Comparison of ENCODE assay signal across 32 cellular contexts in genomic region chr4:20185103-20185502, GRCh38.
"Had no signal": no experiment of that assay in that cellular context is flagged by ENCODE, and none has a peak within 500 bp of the region (broad histone marks: within the 10 kb centered on the region; RNA-seq: fewer than 3 reads in every experiment).

No MANE protein-coding gene starts in this region.

- ATAC-seq: activated naive CD4-positive, alpha-beta T cell treated with anti-CD3 and anti-CD28 coated beads, Interleukin-2, amount 50 U/mL, for 72 hours; activated naive CD8-positive, alpha-beta T cell treated with anti-CD3 and anti-CD28 coated beads, Interleukin-2, amount 50 U/mL, for 24 hours; activated T-cell treated with anti-CD3 and anti-CD28 coated beads, Interleukin-2, amount 50 U/mL, for 4 hours; activated T-cell treated with anti-CD3 and anti-CD28 coated beads, Interleukin-2, amount 50 U/mL, for 72 hours; activated T-helper 17 cell treated with anti-CD3 and anti-CD28 coated beads, Interleukin-2, amount 50 U/mL, for 72 hours; body of pancreas had no signal

- DNase-seq: activated effector memory CD4-positive, alpha-beta T cell treated with anti-CD3 and anti-CD28 coated beads, Interleukin-2, amount 50 U/mL, for 16 hours; activated effector memory CD4-positive, alpha-beta T cell treated with Interleukin-2 at 50 U/mL for 16 hours; activated gamma-delta T cell; activated gamma-delta T cell treated with Interleukin-2 at 50 U/mL for 16 hours; activated naive CD4-positive, alpha-beta T cell; activated naive CD4-positive, alpha-beta T cell treated with anti-CD3 and anti-CD28 coated beads for 36 hours; activated naive CD4-positive, alpha-beta T cell treated with anti-CD3 and anti-CD28 coated beads, Interleukin-2, amount 10 ng/mL, durations not matched to agents 7 days and 5 days; activated naive CD4-positive, alpha-beta T cell treated with anti-CD3 and anti-CD28 coated beads, Interleukin-2, amount 50 U/mL, for 16 hours; activated naive CD4-positive, alpha-beta T cell treated with Interleukin-2 at 50 U/mL for 16 hours; activated naive CD8-positive, alpha-beta T cell treated with anti-CD3 and anti-CD28 coated beads for 36 hours; activated naive CD8-positive, alpha-beta T cell treated with anti-CD3 and anti-CD28 coated beads, Interleukin-2, amount 10 ng/mL, durations not matched to agents 7 days and 5 days; activated naive CD8-positive, alpha-beta T cell treated with anti-CD3 and anti-CD28 coated beads, Interleukin-2, amount 50 U/mL, for 24 hours; activated T-cell treated with anti-CD3 and anti-CD28 coated beads for 4 hours; activated T-cell treated with anti-CD3 and anti-CD28 coated beads, Interleukin-2, amount 50 U/mL, for 1 hour; activated T-cell treated with anti-CD3 and anti-CD28 coated beads, Interleukin-2, amount 50 U/mL, for 24 hours; activated T-cell treated with anti-CD3 and anti-CD28 coated beads, Interleukin-2, amount 50 U/mL, for 4 hours; activated T-cell treated with anti-CD3 and anti-CD28 coated beads, Interleukin-2, amount 50 U/mL, for 48 hours; activated T-cell treated with anti-CD3 and anti-CD28 coated beads, Interleukin-2, amount 50 U/mL, for 72 hours; adrenal gland; amniotic stem cell; amygdala; anterior cingulate cortex; aorta; body of pancreas; brain microvascular endothelial cell; central memory CD4-positive, alpha-beta T cell; cerebellar nuclear complex had no signal

- H3K4me1 ChIP-seq: adrenal gland, ascending aorta, body of pancreas, breast epithelium had no signal

- H3K27ac ChIP-seq: adrenal gland, ascending aorta, body of pancreas, brain microvascular endothelial cell, breast epithelium, cardiac muscle cell had no signal

- H3K4me3 ChIP-seq: adrenal gland, ascending aorta, body of pancreas, breast epithelium, cardiac muscle cell had no signal

- H3K27me3 ChIP-seq: adrenal gland, ascending aorta, body of pancreas, brain microvascular endothelial cell, breast epithelium, cardiac muscle cell had no signal

- H3K36me3 ChIP-seq: adrenal gland, ascending aorta, brain microvascular endothelial cell, breast epithelium, cardiac muscle cell had no signal

- H3K9me3 ChIP-seq: ascending aorta, body of pancreas, breast epithelium had no signal
